ENCODE assay signal across 23 cellular contexts in the genomic region with DNA sequence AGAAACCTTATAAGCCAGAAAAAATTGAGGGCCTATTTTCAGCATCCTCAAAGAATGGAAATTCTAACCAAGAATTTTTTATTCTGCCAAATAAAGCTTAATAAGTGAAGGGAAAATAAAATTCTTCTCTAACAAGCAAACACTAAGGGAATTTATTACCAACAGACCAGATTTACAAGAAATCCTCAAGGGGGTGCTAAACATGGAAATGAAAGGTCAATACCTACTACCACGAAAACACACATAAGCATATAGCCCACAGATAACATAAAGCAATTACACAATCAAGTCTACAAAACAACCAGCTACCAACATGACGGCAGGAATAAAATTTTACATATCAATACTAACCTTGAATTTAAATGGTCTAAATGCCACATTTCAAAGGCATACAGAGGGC.
DNase-seq lines count a peak whose midpoint lies in the region; ATAC-seq, FAIRE-seq and TF ChIP-seq lines count a peak whose summit lies in the region.
"Had no signal": no experiment of that assay in that cellular context is flagged by ENCODE, and none has a peak within 500 bp of the region (broad histone marks: within the 10 kb centered on the region; RNA-seq: fewer than 3 reads in every experiment).

No MANE protein-coding gene starts in this region.

- TF ChIP-seq POLR2A in HepG2 (IDR thresholded peaks at IDR 0.05; ENCODE audit: insufficient read depth in 1 of 2, low read depth in 2 of 2, low read length in 2 of 2) (no peak), right lobe of liver (IDR thresholded peaks at IDR 0.05) (no peak), H1 (IDR thresholded peaks at IDR 0.05; ENCODE audit: control extremely low read depth in 1 of 2, low read depth in 2 of 2, low read length in 2 of 2) (no peak)

- H3K9me3 ChIP-seq in HepG2 (ENCODE audit: low read length) (no peaks in the 10 kb centered on the region), right lobe of liver (no peaks in the 10 kb centered on the region), H1 (ENCODE audit: insufficient read depth in 2 of 2, low read depth in 1 of 2, low read length in 1 of 2) (no peaks in the 10 kb centered on the region)
- H3K9me3 ChIP-seq: left lung, thyroid gland had no signal

- H3K27me3 ChIP-seq in HepG2 (ENCODE audit: control insufficient read depth in 1 of 2, insufficient read depth in 2 of 2, low read length in 2 of 2) = no peaks in the 10 kb centered on the region; a peak in 1 of 5 replicates
- no peaks in the 10 kb centered on the region for H3K27me3 ChIP-seq in right lobe of liver
- no peaks in the 10 kb centered on the region for H3K27me3 ChIP-seq in H1 (replicated peaks in 1 of 4; ENCODE audit: control insufficient read depth in 3 of 4, extremely low read depth in 1 of 4, insufficient read depth in 3 of 4, low read length in 3 of 4)
- H3K27me3 ChIP-seq: left lung, thyroid gland had no signal

- H3K27ac ChIP-seq in HepG2 (ENCODE audit: extremely low read length, insufficient read depth, low read length) (no peak overlapping the region), right lobe of liver (no peak overlapping the region), H1 (ENCODE audit: low read depth, low read length) (no peak overlapping the region)
- H3K27ac ChIP-seq: dorsolateral prefrontal cortex, left lung, skin epidermis, thyroid gland had no signal

- 5% methylated on average over 2 of the region's 2 CpGs for WGBS in HepG2 (ENCODE audit: low lambda C conversion rate)
- WGBS in right lobe of liver (ENCODE audit: insufficient coverage, low coverage, low lambda C conversion rate, missing lambda C conversion rate) = 45% methylated on average over 2 of the region's 2 CpGs
- WGBS in H1 (ENCODE audit: extremely low coverage in 1 of 2, insufficient coverage in 1 of 2, insufficient read length in 1 of 2, insufficient replicate concordance in 2 of 2, low coverage in 1 of 2, low lambda C conversion rate in 2 of 2, missing lambda C conversion rate in 1 of 2), 2 experiments = 51% methylated on average over 2 of the region's 2 CpGs; no CpG with 5 or more reads in 1 of the 2 experiments

- TF ChIP-seq CTCF in HepG2 (CRISPR knock-in tag; IDR thresholded peaks at IDR 0.05) = no peak
- TF ChIP-seq CTCF in right lobe of liver (IDR thresholded peaks at IDR 0.05) = no peak
- TF ChIP-seq CTCF in H1 (IDR thresholded peaks at IDR 0.05; ENCODE audit: control extremely low read depth in 1 of 3, insufficient read depth in 1 of 3, low read depth in 1 of 3, low read length in 3 of 3) = peak in 1 of 3 experiments; percentile 36; a peak in 1 of 4 replicates

- H2BK5ac ChIP-seq in H1 (ENCODE audit: low read depth, low read length) = no peak overlapping the region

- intact Hi-C loops in HepG2 (cut with micrococcal nuclease; ENCODE audit: unreplicated experiment) (no loop called here), right lobe of liver (cut with DNase I) (no loop called here)

- ATAC-seq in HepG2 (no peak), right lobe of liver (no peak), HG02623 (IDR thresholded peaks at IDR 0.05; ENCODE audit: unreplicated experiment) (no peak)
- ATAC-seq: left lung, SK-N-SH treated with all-trans-retinoic acid at 6 μM for 48 hours had no signal

- H4K8ac ChIP-seq in H1 (ENCODE audit: extremely low read depth, insufficient read depth, low read length) = no peak overlapping the region

- in situ Hi-C loops in HepG2 (cut with HindIII; ENCODE audit: extremely low pct_ligation_motif_present, low pct_unique_long_range_greater_than_20kb) = no loop called here

- H3K79me2 ChIP-seq in HepG2 (ENCODE audit: insufficient read depth, low read length) (no peaks in the 10 kb centered on the region), H1 (ENCODE audit: control insufficient read depth in 1 of 2, insufficient read depth in 2 of 2, low read length in 2 of 2) (no peaks in the 10 kb centered on the region)

- no peak overlapping the region for H3K23ac ChIP-seq in H1 (ENCODE audit: insufficient read length)

- H3K4me2 ChIP-seq in HepG2 (ENCODE audit: low read depth, low read length) = no peak overlapping the region
- H3K4me2 ChIP-seq in H1 (ENCODE audit: insufficient read depth in 1 of 2, low read depth in 2 of 2, low read length in 2 of 2) = no peak overlapping the region

- TF ChIP-seq RAD21 in HepG2 (CRISPR knock-in tag; IDR thresholded peaks at IDR 0.05) (no peak), H1 (IDR thresholded peaks at IDR 0.05 in 1 of 2, conservative IDR thresholded peaks at IDR 0.05 in 1 of 2; ENCODE audit: low read depth in 2 of 2, low read length in 2 of 2) (peak; percentile 30 to 42)

- no TSS peak for BruUV-seq in HepG2 (replicated peaks; lab: Mats Ljungman, UMichigan)

- H4K91ac ChIP-seq in H1 (replicated peaks; ENCODE audit: insufficient read length, low read length) = no peak overlapping the region

- POLR2A ChIA-PET in HepG2 (lab: Yijun Ruan, JAX) = no interaction called here
- POLR2A ChIA-PET in H1 (lab: Charles Lee; ENCODE audit: partially characterized antibody) = no interaction called here

- H3K23me2 ChIP-seq in H1 (ENCODE audit: low read depth, low read length) = no peaks in the 10 kb centered on the region

- H4K5ac ChIP-seq in H1 (ENCODE audit: insufficient read length, low read depth, low read length) = no peak overlapping the region

- H4K20me1 ChIP-seq in HepG2 (ENCODE audit: insufficient read depth, low read length) (no peaks in the 10 kb centered on the region), H1 (replicated peaks in 1 of 2; ENCODE audit: control insufficient read depth in 1 of 2, insufficient read depth in 2 of 2, low read length in 2 of 2) (no peaks in the 10 kb centered on the region)

- H3K4me3 ChIP-seq in HepG2 (replicated peaks in 1 of 3; ENCODE audit: insufficient read depth in 1 of 3, low read depth in 2 of 3, low read length in 3 of 3) = no peak overlapping the region
- H3K4me3 ChIP-seq in right lobe of liver = no peak overlapping the region
- no peak overlapping the region for H3K4me3 ChIP-seq in H1 (ENCODE audit: extremely low read depth in 1 of 4, insufficient read depth in 2 of 4, low read depth in 3 of 4, low read length in 4 of 4)
- H3K4me3 ChIP-seq: dorsolateral prefrontal cortex, left lung, skin epidermis, thyroid gland had no signal

- H2BK12ac ChIP-seq in H1 (ENCODE audit: low read depth, low read length) = no peak overlapping the region

- no peak overlapping the region for H3K18ac ChIP-seq in H1 (ENCODE audit: extremely low read depth, low read length)

- no peaks in the 10 kb centered on the region for H3K79me1 ChIP-seq in H1 (ENCODE audit: low read depth, low read length)

- H3K14ac ChIP-seq in H1 (ENCODE audit: insufficient read length) = no peak overlapping the region

- no peak overlapping the region for H2AK5ac ChIP-seq in H1 (ENCODE audit: low read depth, low read length)

- H2AFZ ChIP-seq in HepG2 (ENCODE audit: low read length) (no peak overlapping the region), H1 (ENCODE audit: low read length) (no peak overlapping the region)

- DNase-seq in HepG2 (ENCODE audit: low spot score) (peak; percentile 1), right lobe of liver (no peak), NCI-H69 (lab: John Stamatoyannopoulos, UW) (peak; percentile 7), H1 (ENCODE audit: low read depth in 1 of 2, low spot score in 2 of 2) (no peak), NCI-H1105 (lab: John Stamatoyannopoulos, UW) (no peak), NCI-H2081 treated with DMSO at 0.1 percent for 48 hours (lab: John Stamatoyannopoulos, UW) (no peak), dermis blood vessel endothelial cell (no peak)
- DNase-seq: activated CD4-positive, alpha-beta T cell treated with anti-CD3 and anti-CD28 coated beads for 48 hours; activated CD8-positive, alpha-beta memory T cell treated with anti-CD3 and anti-CD28 coated beads for 24 hours; activated gamma-delta T cell treated with Interleukin-2 at 50 U/mL for 16 hours; DMS79 treated with DMSO at 0.1 percent for 48 hours; dorsolateral prefrontal cortex; left lung; NCI-H1092; NCI-H2029; NCI-H2227 treated with DMSO at 0.1 percent for 48 hours; T-helper 2 cell; thyroid gland had no signal

- H3K9ac ChIP-seq in HepG2 (ENCODE audit: insufficient read depth, low read depth, low read length) (no peak overlapping the region), H1 (replicated peaks in 1 of 4; ENCODE audit: extremely low read depth in 1 of 4, low read depth in 3 of 4, low read length in 3 of 4) (no peak overlapping the region)

- CTCF ChIA-PET in HepG2 (lab: Yijun Ruan, JAX; ENCODE audit: low intra/inter-chr PET ratio, low total read pairs) = interaction anchor here (1.3 kb wide), 1 partner anchor 991 kb away, joined by 5 read pairs; no protein-coding TSS in a partner anchor
- CTCF ChIA-PET in H1 (lab: Charles Lee; ENCODE audit: partially characterized antibody) = interaction anchor here (0.9 to 1.5 kb wide), 8 partner anchors 9 to 109 kb away, joined by 3 to 4 read pairs (median 3); no protein-coding TSS in a partner anchor

- H2BK120ac ChIP-seq in H1 (replicated peaks; ENCODE audit: low read depth, low read length) = no peak overlapping the region

- H3K4me1 ChIP-seq in HepG2 (ENCODE audit: insufficient read depth, low read length) (no peaks in the 10 kb centered on the region), right lobe of liver (no peaks in the 10 kb centered on the region), H1 (replicated peaks in 1 of 4; ENCODE audit: control insufficient read depth in 3 of 4, insufficient read depth in 4 of 4, low read length in 3 of 4) (no peaks in the 10 kb centered on the region)
- H3K4me1 ChIP-seq: left lung, thyroid gland had no signal

- no peak overlapping the region for H2BK20ac ChIP-seq in H1 (ENCODE audit: low read length)

- H3K4ac ChIP-seq in H1 (replicated peaks; ENCODE audit: insufficient read length, low read depth, low read length) = no peak overlapping the region

- H3K36me3 ChIP-seq in HepG2 (replicated peaks in 1 of 2; ENCODE audit: control insufficient read depth in 1 of 2, insufficient read depth in 2 of 2, low read length in 2 of 2) = no peaks in the 10 kb centered on the region
- H3K36me3 ChIP-seq in right lobe of liver = no peaks in the 10 kb centered on the region
- no peaks in the 10 kb centered on the region for H3K36me3 ChIP-seq in H1 (ENCODE audit: control insufficient read depth in 2 of 4, insufficient read depth in 4 of 4, low read length in 3 of 4)
- H3K36me3 ChIP-seq: left lung, thyroid gland had no signal

- H3K56ac ChIP-seq in H1 (replicated peaks; ENCODE audit: insufficient read length, low read depth, low read length) = no peak overlapping the region

- no peak overlapping the region for H2BK15ac ChIP-seq in H1 (ENCODE audit: low read length)

- TF ChIP-seq EP300 in HepG2 (IDR thresholded peaks at IDR 0.05; ENCODE audit: low read depth in 2 of 2, low read length in 2 of 2) = no peak
- TF ChIP-seq EP300 in HepG2 (CRISPR knock-in tag; IDR thresholded peaks at IDR 0.05; ENCODE audit: borderline replicate concordance) = no peak
- TF ChIP-seq EP300 in H1 (IDR thresholded peaks at IDR 0.05; ENCODE audit: borderline replicate concordance in 1 of 2, low read depth in 2 of 2, low read length in 2 of 2) = no peak

- FAIRE-seq in HepG2 (lab: Jason Lieb, UNC) (peak; percentile 12), H1 (lab: Jason Lieb, UNC) (no peak)
- FAIRE-seq: endothelial cell of umbilical vein, GM18507 had no signal

TF ChIP-seq in HepG2, 621 proteins besides CTCF, POLR2A, EP300 and RAD21 (continues in another document):
- TF ChIP-seq PHB2 (IDR thresholded peaks at IDR 0.05; ENCODE audit: partially characterized antibody) = no peak

TF ChIP-seq in H1, 55 proteins besides CTCF, POLR2A, EP300 and RAD21 (continues in another document):
- TF ChIP-seq CHD1 (IDR thresholded peaks at IDR 0.05; ENCODE audit: low read depth, low read length) (no peak), BRCA1 (IDR thresholded peaks at IDR 0.05; ENCODE audit: low read depth, low read length) (no peak)

Comparison
In these comparisons a context has a peak if more than half of its experiments do, and no peak if none do; other contexts are left out.
1. DNase-seq: peak in HepG2 (single experiment) and NCI-H69 (single experiment); none in right lobe of liver (0 of 3), H1 (0 of 2), NCI-H1105 (single experiment), NCI-H2081 treated with DMSO at 0.1 percent for 48 hours (single experiment) and dermis blood vessel endothelial cell (single experiment).